In genomic region chr22:40973144-40973543, GRCh38 we compare ENCODE assay signal across 29 cellular contexts.
"Had no signal": no experiment of that assay in that cellular context is flagged by ENCODE, and none has a peak within 500 bp of the region (broad histone marks: within the 10 kb centered on the region; RNA-seq: fewer than 3 reads in every experiment).

No MANE protein-coding gene starts in this region.

- H3K9me3 ChIP-seq: ascending aorta, breast epithelium, colonic mucosa, gastrocnemius medialis had no signal

- DNase-seq: activated CD4-positive, alpha-beta memory T cell treated with anti-CD3 and anti-CD28 coated beads, Interleukin-2, amount 10 ng/mL, durations not matched to agents 7 days and 5 days; activated CD4-positive, alpha-beta T cell treated with anti-CD3 and anti-CD28 coated beads for 1 hour; activated CD4-positive, alpha-beta T cell treated with anti-CD3 and anti-CD28 coated beads for 4 hours; activated CD4-positive, alpha-beta T cell treated with anti-CD3 and anti-CD28 coated beads, Interleukin-2, amount 10 ng/mL, durations not matched to agents 7 days and 5 days; activated CD4-positive, alpha-beta T cell treated with anti-CD3 and anti-CD28 coated beads, Interleukin-2, amount 50 U/mL, for 4 hours; activated CD8-positive, alpha-beta memory T cell treated with anti-CD3 and anti-CD28 coated beads, Interleukin-2, amount 50 U/mL, for 48 hours; activated gamma-delta T cell; activated naive CD4-positive, alpha-beta T cell; activated naive CD4-positive, alpha-beta T cell treated with anti-CD3 and anti-CD28 coated beads, Interleukin-2, amount 10 ng/mL, durations not matched to agents 7 days and 5 days; activated naive CD8-positive, alpha-beta T cell treated with anti-CD3 and anti-CD28 coated beads, Interleukin-2, amount 10 ng/mL, durations not matched to agents 7 days and 5 days; activated T-cell treated with anti-CD3 and anti-CD28 coated beads for 4 hours; activated T-cell treated with anti-CD3 and anti-CD28 coated beads, Interleukin-2, amount 50 U/mL, for 24 hours; activated T-cell treated with anti-CD3 and anti-CD28 coated beads, Interleukin-2, amount 50 U/mL, for 72 hours; caudate nucleus; colonic mucosa; effector CD8-positive, alpha-beta T cell; foreskin fibroblast; gastrocnemius medialis; glutamatergic neuron; T-helper 2 cell had no signal

- H3K27me3 Mint-ChIP-seq: activated CD4-positive, alpha-beta memory T cell treated with anti-CD3 and anti-CD28 coated beads, Interleukin-2, amount 10 ng/mL, durations not matched to agents 7 days and 5 days; activated CD4-positive, alpha-beta T cell treated with anti-CD3 and anti-CD28 coated beads, Interleukin-2, amount 10 ng/mL, durations not matched to agents 7 days and 5 days; activated naive CD4-positive, alpha-beta T cell treated with anti-CD3 and anti-CD28 coated beads, Interleukin-2, amount 10 ng/mL, durations not matched to agents 7 days and 5 days; activated naive CD8-positive, alpha-beta T cell treated with anti-CD3 and anti-CD28 coated beads, Interleukin-2, amount 10 ng/mL, durations not matched to agents 7 days and 5 days; activated T-cell treated with anti-CD3 and anti-CD28 coated beads, Interleukin-2, amount 50 U/mL, for 24 hours; brain had no signal

- FAIRE-seq: endometrium, endothelial cell of umbilical vein had no signal

- H3K4me3 Mint-ChIP-seq: activated CD4-positive, alpha-beta memory T cell treated with anti-CD3 and anti-CD28 coated beads, Interleukin-2, amount 10 ng/mL, durations not matched to agents 7 days and 5 days; activated CD4-positive, alpha-beta T cell treated with anti-CD3 and anti-CD28 coated beads, Interleukin-2, amount 10 ng/mL, durations not matched to agents 7 days and 5 days; activated naive CD4-positive, alpha-beta T cell treated with anti-CD3 and anti-CD28 coated beads, Interleukin-2, amount 10 ng/mL, durations not matched to agents 7 days and 5 days; activated naive CD8-positive, alpha-beta T cell treated with anti-CD3 and anti-CD28 coated beads, Interleukin-2, amount 10 ng/mL, durations not matched to agents 7 days and 5 days; activated T-cell treated with anti-CD3 and anti-CD28 coated beads, Interleukin-2, amount 50 U/mL, for 24 hours; activated T-cell treated with anti-CD3 and anti-CD28 coated beads, Interleukin-2, amount 50 U/mL, for 72 hours; brain; WTC11 had no signal

- H3K27ac ChIP-seq: ascending aorta, breast epithelium, colonic mucosa, epithelial cell of prostate, gastrocnemius medialis, VCaP had no signal

- H3K4me3 ChIP-seq: ascending aorta, breast epithelium, colonic mucosa, gastrocnemius medialis had no signal

- H3K4me1 Mint-ChIP-seq: activated naive CD4-positive, alpha-beta T cell treated with anti-CD3 and anti-CD28 coated beads, Interleukin-2, amount 10 ng/mL, durations not matched to agents 7 days and 5 days; activated naive CD8-positive, alpha-beta T cell treated with anti-CD3 and anti-CD28 coated beads, Interleukin-2, amount 10 ng/mL, durations not matched to agents 7 days and 5 days; brain; WTC11 had no signal

- H3K27ac Mint-ChIP-seq: activated CD4-positive, alpha-beta memory T cell treated with anti-CD3 and anti-CD28 coated beads, Interleukin-2, amount 10 ng/mL, durations not matched to agents 7 days and 5 days; activated CD4-positive, alpha-beta T cell treated with anti-CD3 and anti-CD28 coated beads, Interleukin-2, amount 10 ng/mL, durations not matched to agents 7 days and 5 days; activated naive CD4-positive, alpha-beta T cell treated with anti-CD3 and anti-CD28 coated beads, Interleukin-2, amount 10 ng/mL, durations not matched to agents 7 days and 5 days; activated naive CD8-positive, alpha-beta T cell treated with anti-CD3 and anti-CD28 coated beads, Interleukin-2, amount 10 ng/mL, durations not matched to agents 7 days and 5 days; activated T-cell treated with anti-CD3 and anti-CD28 coated beads, Interleukin-2, amount 50 U/mL, for 24 hours; WTC11 had no signal

- H3K4me1 ChIP-seq: ascending aorta, breast epithelium, colonic mucosa, gastrocnemius medialis had no signal

- H3K27me3 ChIP-seq: ascending aorta, breast epithelium, colonic mucosa, gastrocnemius medialis had no signal

- ATAC-seq: activated naive CD4-positive, alpha-beta T cell treated with anti-CD3 and anti-CD28 coated beads, Interleukin-2, amount 50 U/mL, for 72 hours; activated T-cell treated with anti-CD3 and anti-CD28 coated beads, Interleukin-2, amount 50 U/mL, for 72 hours; gastrocnemius medialis; WTC11 had no signal

- H3K9me3 Mint-ChIP-seq: activated CD4-positive, alpha-beta memory T cell treated with anti-CD3 and anti-CD28 coated beads, Interleukin-2, amount 10 ng/mL, durations not matched to agents 7 days and 5 days; activated CD4-positive, alpha-beta T cell treated with anti-CD3 and anti-CD28 coated beads, Interleukin-2, amount 10 ng/mL, durations not matched to agents 7 days and 5 days; activated naive CD4-positive, alpha-beta T cell treated with anti-CD3 and anti-CD28 coated beads, Interleukin-2, amount 10 ng/mL, durations not matched to agents 7 days and 5 days; activated naive CD4-positive, alpha-beta T cell treated with anti-CD3 and anti-CD28 coated beads, Interleukin-2, amount 50 U/mL, for 72 hours; activated naive CD8-positive, alpha-beta T cell treated with anti-CD3 and anti-CD28 coated beads, Interleukin-2, amount 10 ng/mL, durations not matched to agents 7 days and 5 days; activated T-cell treated with anti-CD3 and anti-CD28 coated beads, Interleukin-2, amount 50 U/mL, for 24 hours; activated T-cell treated with anti-CD3 and anti-CD28 coated beads, Interleukin-2, amount 50 U/mL, for 72 hours; brain; WTC11 had no signal
